Comparison of ENCODE assay signal across 2 cellular contexts in genomic region chr1:206892351-206892984, GRCh38.
TF ChIP-seq lines count a peak whose summit lies in the region.

No MANE protein-coding gene starts in this region.

TF ChIP-seq in A549, 52 proteins besides CTCF, POLR2A, EP300 and RAD21:
- TF ChIP-seq HOXB5 (CRISPR knock-in tag; IDR thresholded peaks at IDR 0.05) (no peak), ATOH8 (CRISPR knock-in tag; IDR thresholded peaks at IDR 0.05; ENCODE audit: low read depth) (no peak), NPAS2 (CRISPR knock-in tag; IDR thresholded peaks at IDR 0.05; ENCODE audit: borderline replicate concordance) (no peak), ZC3H11A (IDR thresholded peaks at IDR 0.05) (no peak), ZSCAN20 (CRISPR knock-in tag; IDR thresholded peaks at IDR 0.05) (no peak), MAX (IDR thresholded peaks at IDR 0.05) (no peak), MYC (IDR thresholded peaks at IDR 0.05; ENCODE audit: borderline replicate concordance, low read length) (no peak), TFCP2L1 (CRISPR knock-in tag; IDR thresholded peaks at IDR 0.05) (no peak), HMGXB4 (CRISPR knock-in tag; IDR thresholded peaks at IDR 0.05; ENCODE audit: borderline replicate concordance) (no peak), ESRRA (IDR thresholded peaks at IDR 0.05; ENCODE audit: borderline replicate concordance, low read length) (no peak), RCOR1 (IDR thresholded peaks at IDR 0.05; ENCODE audit: low read depth, low read length) (no peak), FOSL2 (IDR thresholded peaks at IDR 0.05) (no peak), FOSL2 (CRISPR knock-in tag; IDR thresholded peaks at IDR 0.05) (no peak)

TF ChIP-seq in IMR-90, 13 proteins besides CTCF, POLR2A, EP300 and RAD21:
- TF ChIP-seq CHD1 (IDR thresholded peaks at IDR 0.05; ENCODE audit: low read depth, low read length) (no peak), ELK1 (IDR thresholded peaks at IDR 0.05; ENCODE audit: borderline replicate concordance, low read depth, low read length) (no peak), RFX5 (IDR thresholded peaks at IDR 0.05; ENCODE audit: low read depth, low read length) (no peak), USF2 (IDR thresholded peaks at IDR 0.05; ENCODE audit: low read depth, low read length) (no peak), CEBPB (IDR thresholded peaks at IDR 0.05; ENCODE audit: low read depth, low read length) (peak; percentile 98), FOS (IDR thresholded peaks at IDR 0.05; ENCODE audit: low read depth, low read length) (peak; percentile 26; the same call in 1 of the 2 replicates), SMC3 (IDR thresholded peaks at IDR 0.05; ENCODE audit: low read depth, low read length) (no peak), BHLHE40 (IDR thresholded peaks at IDR 0.05; ENCODE audit: low read depth, low read length) (peak; percentile 21; the same call in 1 of the 2 replicates), MXI1 (IDR thresholded peaks at IDR 0.05; ENCODE audit: borderline replicate concordance, low read depth, low read length) (no peak), MAFK (IDR thresholded peaks at IDR 0.05; ENCODE audit: low read depth, low read length) (no peak), RCOR1 (IDR thresholded peaks at IDR 0.05; ENCODE audit: insufficient replicate concordance, low read length) (no peak), MAZ (IDR thresholded peaks at IDR 0.05; ENCODE audit: borderline replicate concordance, low read depth, low read length) (no peak), NFE2L2 (IDR thresholded peaks at IDR 0.05; ENCODE audit: low read depth, low read length) (no peak)
